ENCODE assay signal across 5 cellular contexts in the genomic region with DNA sequence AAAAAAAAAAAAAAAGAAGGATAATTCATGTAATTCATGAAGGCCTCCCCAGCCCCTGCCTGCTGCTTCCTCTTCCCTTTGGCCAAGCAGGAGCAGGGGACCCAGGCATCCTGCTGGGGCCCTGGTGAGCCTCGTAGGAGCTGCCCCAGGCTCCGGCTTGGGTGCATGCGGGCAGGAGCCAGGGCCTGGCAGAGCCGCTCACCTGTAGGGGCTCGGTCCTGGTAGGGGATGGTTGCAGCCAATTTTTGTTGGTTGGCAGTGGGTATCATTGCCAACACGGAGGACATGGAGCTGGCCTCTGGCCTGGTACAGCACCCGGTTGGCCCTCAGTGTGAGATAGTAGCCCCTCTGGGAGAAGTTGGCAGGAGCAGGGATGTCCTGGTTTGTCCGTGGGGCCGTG. TPM values are rescaled to one million over a fixed set of nuclear protein-coding genes. Genes with fewer than 3 reads are reported as not detected.
"Had no signal": no experiment of that assay in that cellular context is flagged by ENCODE, and none has a peak within 500 bp of the region (broad histone marks: within the 10 kb centered on the region; RNA-seq: fewer than 3 reads in every experiment).

No MANE protein-coding gene starts in this region.

RNA-seq across cellular contexts. Expression of a gene that starts 10.2 kb away (rescaled TPM):
- total RNA-seq: HepG2, HT-29, HT1080, IMR-90, K562 had no signal
- polyA plus RNA-seq: HepG2, IMR-90 had no signal
